15 cellular contexts compared by ENCODE assay signal in genomic region chr3:189948724-189949045, GRCh38.
"Had no signal": no experiment of that assay in that cellular context is flagged by ENCODE, and none has a peak within 500 bp of the region (broad histone marks: within the 10 kb centered on the region; RNA-seq: fewer than 3 reads in every experiment).

No MANE protein-coding gene starts in this region.

- H3K4me1 Mint-ChIP-seq: brain had no signal

- DNase-seq: activated T-cell treated with anti-CD3 and anti-CD28 coated beads, Interleukin-2, amount 50 U/mL, for 24 hours; central memory CD4-positive, alpha-beta T cell; heart right ventricle; left ventricle myocardium superior; stimulated activated CD4-positive, alpha-beta T cell treated with anti-CD3 and anti-CD28 coated beads, Interleukin-12 subunit alpha, Interleukin-12 subunit beta, amount 100 ng/mL, for 4 hours; stimulated activated CD4-positive, alpha-beta T cell treated with anti-CD3 and anti-CD28 coated beads, Interleukin-1b, Interleukin-23, amount 100 ng/mL, for 48 hours; stimulated activated CD8-positive, alpha-beta memory T cell treated with anti-CD3 and anti-CD28 coated beads, Interleukin-4, amount 100 ng/mL, for 48 hours; stimulated activated naive CD4-positive, alpha-beta T cell treated with Interleukin-2 at 50 U/mL for 16 hours; thyroid gland had no signal

- H3K4me3 ChIP-seq: coronary artery, gastroesophageal sphincter, heart right ventricle, thyroid gland had no signal

- H3K27me3 ChIP-seq: thyroid gland had no signal

- H3K4me3 Mint-ChIP-seq: activated CD8-positive, alpha-beta T cell treated with anti-CD3 and anti-CD28 coated beads for 36 hours; activated T-cell treated with anti-CD3 and anti-CD28 coated beads, Interleukin-2, amount 50 U/mL, for 24 hours; brain had no signal

- H3K9me3 ChIP-seq: gastroesophageal sphincter, heart right ventricle, thyroid gland had no signal

- H3K27ac Mint-ChIP-seq: activated CD8-positive, alpha-beta T cell treated with anti-CD3 and anti-CD28 coated beads for 36 hours; activated naive CD4-positive, alpha-beta T cell treated with anti-CD3 and anti-CD28 coated beads for 36 hours; activated T-cell treated with anti-CD3 and anti-CD28 coated beads, Interleukin-2, amount 50 U/mL, for 24 hours; brain had no signal

- H3K36me3 Mint-ChIP-seq: brain had no signal

- H3K9me3 Mint-ChIP-seq: activated CD4-positive, alpha-beta T cell treated with anti-CD3 and anti-CD28 coated beads, Interleukin-2, amount 10 ng/mL, durations not matched to agents 24 days and 14 days; activated CD8-positive, alpha-beta T cell treated with anti-CD3 and anti-CD28 coated beads for 36 hours; activated naive CD4-positive, alpha-beta T cell treated with anti-CD3 and anti-CD28 coated beads for 36 hours; activated T-cell treated with anti-CD3 and anti-CD28 coated beads, Interleukin-2, amount 50 U/mL, for 24 hours; brain had no signal

- H3K27ac ChIP-seq: coronary artery, gastroesophageal sphincter, heart right ventricle, thyroid gland had no signal

- H3K36me3 ChIP-seq: gastroesophageal sphincter, heart right ventricle, thyroid gland had no signal

- ATAC-seq: gastroesophageal sphincter, heart right ventricle, left ventricle myocardium superior had no signal

- H3K4me1 ChIP-seq: gastroesophageal sphincter, heart right ventricle, thyroid gland had no signal
